26 cellular contexts compared by ENCODE assay signal in genomic region chr15:75565062-75565970, GRCh38. TPM values are rescaled to one million over a fixed set of nuclear protein-coding genes. Genes with fewer than 3 reads are reported as not detected.
DNase-seq lines count a peak whose midpoint lies in the region; ATAC-seq, FAIRE-seq and TF ChIP-seq lines count a peak whose summit lies in the region.
"Had no signal": no experiment of that assay in that cellular context is flagged by ENCODE, and none has a peak within 500 bp of the region (broad histone marks: within the 10 kb centered on the region; RNA-seq: fewer than 3 reads in every experiment).

No MANE protein-coding gene starts in this region.

- DNase-seq in A549 (ENCODE audit: low read depth in 1 of 2, low spot score in 1 of 2), result no peak
- peak; percentile 74 for DNase-seq in GM23248
- peak; percentile 39 for DNase-seq in fibroblast of peridontal ligament (ENCODE audit: extremely low read depth)
- DNase-seq in naive thymus-derived CD4-positive, alpha-beta T cell, result no peak
- DNase-seq in upper lobe of left lung, result no peak
- DNase-seq in GM20000 (ENCODE audit: low spot score), result no peak
- no peak for DNase-seq in HPDE6-E6E7 (ENCODE audit: extremely low spot score)
- DNase-seq: activated CD4-positive, alpha-beta T cell treated with anti-CD3 and anti-CD28 coated beads, Interleukin-2, amount 50 U/mL, for 48 hours; activated naive CD4-positive, alpha-beta T cell treated with Interleukin-2 at 50 U/mL for 16 hours; activated T-cell treated with anti-CD3 and anti-CD28 coated beads for 4 hours; central memory CD4-positive, alpha-beta T cell; H9; midbrain; NCI-H1092 treated with DMSO at 0.1 percent for 48 hours; NCI-H2081; NCI-H510A treated with DMSO at 0.1 percent for 48 hours; sigmoid colon had no signal

- peak overlapping the region in 1 of 9 donors; percentile 18 for H3K27ac Mint-ChIP-seq in naive thymus-derived CD4-positive, alpha-beta T cell
- H3K27ac Mint-ChIP-seq: nephron; stimulated activated effector memory CD8-positive, alpha-beta T cell treated with anti-CD3 and anti-CD28 coated beads, Interleukin-12 subunit alpha, Interleukin-12 subunit beta, amount 100 ng/mL, for 72 hours had no signal

- TF ChIP-seq CTCF in A549 (IDR thresholded peaks at IDR 0.05), result no peak
- 0 out of 2 replicates have a peak, but pooled peaks have one; percentile 9 for TF ChIP-seq CTCF in VCaP (conservative IDR thresholded peaks at IDR 0.05)
- no peak for TF ChIP-seq CTCF in upper lobe of left lung (IDR thresholded peaks at IDR 0.05)
- no peak for TF ChIP-seq CTCF in GM20000 (IDR thresholded peaks at IDR 0.05; ENCODE audit: extremely low read depth, missing control alignments)

- no peak overlapping the region for H3K4me3 Mint-ChIP-seq in naive thymus-derived CD4-positive, alpha-beta T cell
- H3K4me3 Mint-ChIP-seq: H9; nephron; stimulated activated effector memory CD8-positive, alpha-beta T cell treated with anti-CD3 and anti-CD28 coated beads, Interleukin-12 subunit alpha, Interleukin-12 subunit beta, amount 100 ng/mL, for 72 hours had no signal

- H3K9me3 ChIP-seq in A549 (no peaks in the 10 kb centered on the region), GM23248 (ENCODE audit: low read depth) (no peaks in the 10 kb centered on the region), upper lobe of left lung (no peaks in the 10 kb centered on the region)
- no peaks in the 10 kb centered on the region for H3K9me3 ChIP-seq in naive thymus-derived CD4-positive, alpha-beta T cell (ENCODE audit: control insufficient read depth in 2 of 3, low read length in 3 of 3)
- H3K9me3 ChIP-seq: sigmoid colon, suprapubic skin had no signal

- peaks cover 0 to 16% (median 11%) of the 10 kb centered on the region in 7 donors for H3K4me1 Mint-ChIP-seq in naive thymus-derived CD4-positive, alpha-beta T cell
- H3K4me1 Mint-ChIP-seq: nephron; stimulated activated effector memory CD8-positive, alpha-beta T cell treated with anti-CD3 and anti-CD28 coated beads, Interleukin-12 subunit alpha, Interleukin-12 subunit beta, amount 100 ng/mL, for 72 hours had no signal

- H3K27me3 ChIP-seq in GM23248 (replicated peaks; ENCODE audit: insufficient read depth), result no peaks in the 10 kb centered on the region
- no peaks in the 10 kb centered on the region for H3K27me3 ChIP-seq in naive thymus-derived CD4-positive, alpha-beta T cell (ENCODE audit: control insufficient read depth in 2 of 2, insufficient read depth in 2 of 2, low read length in 2 of 2)
- H3K27me3 ChIP-seq in upper lobe of left lung, result no peaks in the 10 kb centered on the region
- H3K27me3 ChIP-seq: sigmoid colon, suprapubic skin had no signal

- no peak for TF ChIP-seq EP300 in A549 (IDR thresholded peaks at IDR 0.05)
- no peak for TF ChIP-seq EP300 in upper lobe of left lung (IDR thresholded peaks at IDR 0.05)

- 0 out of 2 replicates have a peak, but pooled peaks cover 9% of the 10 kb centered on the region for H4K20me1 ChIP-seq in GM23248 (ENCODE audit: insufficient read depth)

- no peak overlapping the region for H3K4me3 ChIP-seq in A549
- H3K4me3 ChIP-seq in GM23248, result no peak overlapping the region
- H3K4me3 ChIP-seq in naive thymus-derived CD4-positive, alpha-beta T cell (ENCODE audit: low read length), result no peak overlapping the region
- H3K4me3 ChIP-seq in upper lobe of left lung, result no peak overlapping the region
- H3K4me3 ChIP-seq: GM12878, sigmoid colon, suprapubic skin had no signal

- H3K36me3 ChIP-seq in GM23248 (ENCODE audit: low read depth), result no peaks in the 10 kb centered on the region
- no peaks in the 10 kb centered on the region for H3K36me3 ChIP-seq in naive thymus-derived CD4-positive, alpha-beta T cell (ENCODE audit: control insufficient read depth in 2 of 3, insufficient read depth in 3 of 3, low read length in 3 of 3)
- no peaks in the 10 kb centered on the region for H3K36me3 ChIP-seq in upper lobe of left lung
- H3K36me3 ChIP-seq: sigmoid colon, suprapubic skin had no signal

- intact Hi-C loops in naive thymus-derived CD4-positive, alpha-beta T cell (cut with micrococcal nuclease), result loop anchor here in 1 of 2 donors (5.0 kb wide), 1 partner anchor 33 kb away; no protein-coding TSS in a partner anchor

- TF ChIP-seq POLR2A in A549 (IDR thresholded peaks at IDR 0.05; ENCODE audit: low read length), result no peak
- no peak for TF ChIP-seq POLR2A in upper lobe of left lung (IDR thresholded peaks at IDR 0.05)

- no peaks in the 10 kb centered on the region for H3K27me3 Mint-ChIP-seq in naive thymus-derived CD4-positive, alpha-beta T cell

- peaks cover 0 to 2% (median 0%) of the 10 kb centered on the region in 11 donors for H3K9me3 Mint-ChIP-seq in naive thymus-derived CD4-positive, alpha-beta T cell
- H3K9me3 Mint-ChIP-seq: H9; nephron; stimulated activated effector memory CD8-positive, alpha-beta T cell treated with anti-CD3 and anti-CD28 coated beads, Interleukin-12 subunit alpha, Interleukin-12 subunit beta, amount 100 ng/mL, for 72 hours had no signal

- peak; percentile 49 to 66; a peak in 5 of 6 replicates for ATAC-seq in A549
- no peak for ATAC-seq in naive thymus-derived CD4-positive, alpha-beta T cell
- ATAC-seq in upper lobe of left lung (ENCODE audit: low FRiP score in 2 of 2), result no peak
- ATAC-seq: esophagus mucosa; GM12878; left lobe of liver; Right ventricle myocardium inferior; stimulated activated effector memory CD8-positive, alpha-beta T cell treated with anti-CD3 and anti-CD28 coated beads, Interleukin-12 subunit alpha, Interleukin-12 subunit beta, amount 100 ng/mL, for 72 hours had no signal

- CTCF ChIA-PET in A549 (lab: Yijun Ruan, JAX), result interaction anchor here (0.7 to 3.4 kb wide), 9 partner anchors 8 to 626 kb away, joined by 3 to 16 read pairs (median 3); partner anchors contain the start of gene PTPN9
- CTCF ChIA-PET in naive thymus-derived CD4-positive, alpha-beta T cell (lab: Charles Lee), result no interaction called here

- H2AFZ ChIP-seq in GM23248, result no peak overlapping the region

- peaks cover 0 to 8% (median 4%) of the 10 kb centered on the region in 5 donors for H3K36me3 Mint-ChIP-seq in naive thymus-derived CD4-positive, alpha-beta T cell

- H3K9ac ChIP-seq in GM23248, result peak overlapping the region; percentile 55

- H3K4me1 ChIP-seq in A549 (peaks cover 11% of the 10 kb centered on the region), GM23248 (ENCODE audit: insufficient read depth) (peaks cover 16% of the 10 kb centered on the region), upper lobe of left lung (no peaks in the 10 kb centered on the region)
- no peaks in the 10 kb centered on the region for H3K4me1 ChIP-seq in naive thymus-derived CD4-positive, alpha-beta T cell (ENCODE audit: control insufficient read depth in 2 of 2, insufficient read depth in 2 of 2, low read length in 2 of 2)

- TF ChIP-seq RAD21 in A549 (conservative IDR thresholded peaks at IDR 0.05 in 1 of 2, IDR thresholded peaks at IDR 0.05 in 1 of 2), result no peak

- peak overlapping the region in 1 of 2 experiments; percentile 1; a peak in 1 of 6 replicates for H3K27ac ChIP-seq in A549
- H3K27ac ChIP-seq in GM23248, result peak overlapping the region; percentile 82
- no peak overlapping the region for H3K27ac ChIP-seq in VCaP
- no peak overlapping the region for H3K27ac ChIP-seq in naive thymus-derived CD4-positive, alpha-beta T cell (ENCODE audit: low read depth, low read length)
- H3K27ac ChIP-seq in upper lobe of left lung, result no peak overlapping the region
- H3K27ac ChIP-seq: sigmoid colon, suprapubic skin had no signal

- 88% methylated on average over 3 of the region's 3 CpGs for whole genome bisulfite sequencing in A549 (ENCODE audit: missing lambda C conversion rate)
- WGBS in GM23248 (ENCODE audit: low coverage in 1 of 2, low lambda C conversion rate in 2 of 2, missing lambda C conversion rate in 2 of 2), 2 experiments, result 97 to 99% methylated on average over 3 of the region's 3 CpGs
- 94 to 95% methylated on average over 3 of the region's 3 CpGs for WGBS in upper lobe of left lung, 2 donors

- peaks cover 100% of the 10 kb centered on the region for H3K79me2 ChIP-seq in GM23248 (ENCODE audit: insufficient read depth)

- H3K4me2 ChIP-seq in A549, result peak overlapping the region; percentile 25
- H3K4me2 ChIP-seq in GM23248 (ENCODE audit: unreplicated experiment), result peak overlapping the region; percentile 76

- peaks cover 9% of the 10 kb centered on the region; the same call in 1 of the 2 replicates for H3F3A ChIP-seq in GM23248 (ENCODE audit: insufficient read depth)

- FAIRE-seq in A549 (lab: Jason Lieb, UNC), result no peak
- FAIRE-seq: GM12878, TTC549 had no signal

- in situ Hi-C loops in GM23248 (cut with MboI), result no loop called here

- no peaks in the 10 kb centered on the region for H3K9me2 ChIP-seq in GM23248 (ENCODE audit: insufficient read depth)

- POLR2A ChIA-PET in A549 (lab: Yijun Ruan, JAX), result interaction anchor here (0.9 to 1.4 kb wide), 2 partner anchors 14 to 198 kb away, joined by 3 to 6 read pairs; partner anchors contain the start of gene PTPN9
- POLR2A ChIA-PET in naive thymus-derived CD4-positive, alpha-beta T cell (lab: Charles Lee), result no interaction called here

TF ChIP-seq in A549, 52 proteins besides CTCF, POLR2A, EP300 and RAD21:
- TF ChIP-seq BCL3 (IDR thresholded peaks at IDR 0.05), result no peak
- no peak for TF ChIP-seq JUNB (IDR thresholded peaks at IDR 0.05)
- no peak for TF ChIP-seq RARB (CRISPR knock-in tag; IDR thresholded peaks at IDR 0.05)
- no peak for TF ChIP-seq ZFP36 (IDR thresholded peaks at IDR 0.05; ENCODE audit: borderline replicate concordance, partially characterized antibody)
- TF ChIP-seq CHD4 (IDR thresholded peaks at IDR 0.05; ENCODE audit: borderline replicate concordance), result no peak
- TF ChIP-seq ZC3H11A (IDR thresholded peaks at IDR 0.05), result no peak

RNA-seq across cellular contexts. Expression of gene PTPN9, which starts 13.8 kb away (rescaled TPM):
- polyA plus RNA-seq in A549 (2011; rRNA removed), result 60.2 and 71.2 TPM in 2 replicates
- 27.7 and 47.2 TPM in 2 replicates for polyA plus RNA-seq in A549 (2012; cell fraction: cytosol; rRNA removed)
- 27.3 and 40.0 TPM in 2 replicates for polyA plus RNA-seq in A549 (2012; cell fraction: nucleus; rRNA removed)
- polyA plus RNA-seq in A549 (2017; fragmentation: RNase III; extraction: RNeasy Plus Mini Kit Qiagen cat#74134 plus additional on column Dnase treatment), result 25.5 to 31.1 TPM (median 29.5 TPM) in 3 replicates
- polyA minus RNA-seq in A549 (2011; rRNA and poly(A)+ RNA removed), result 104 and 109 TPM in 2 replicates
- 28.8 and 30.6 TPM in 2 replicates for total RNA-seq in GM23248 (2014; rRNA removed; shearing (Covaris generic))
- 17.6 and 19.9 TPM in 2 replicates for polyA plus RNA-seq in GM23248 (2016; fragmentation: Nextera tagmentation; extraction: Ambion mirVana)
- total RNA-seq in naive thymus-derived CD4-positive, alpha-beta T cell, result 10 to 100 TPM; 11.2 to 35.6 (median 15.7) TPM
- polyA plus RNA-seq in naive thymus-derived CD4-positive, alpha-beta T cell, result 10 to 100 TPM; 14.3 to 20.7 TPM
- total RNA-seq in upper lobe of left lung, result 10 to 100 TPM in 4 of 6 donors, 1 to 10 TPM in 2; 8.4 to 32.9 (median 22.7) TPM

Comparison
In these comparisons a context has a peak if more than half of its experiments do, and no peak if none do; other contexts are left out.
1. ATAC-seq: peak in A549 (2 of 2); none in naive thymus-derived CD4-positive, alpha-beta T cell (single experiment) and upper lobe of left lung (0 of 2).
2. DNase-seq: peak in GM23248 (single experiment) and fibroblast of peridontal ligament (single experiment); none in A549 (0 of 2), naive thymus-derived CD4-positive, alpha-beta T cell (0 of 9), upper lobe of left lung (0 of 2), GM20000 (single experiment) and HPDE6-E6E7 (single experiment).